In genomic region chr14:21066882-21067502, GRCh38 we compare ENCODE assay signal across 11 cellular contexts. TPM values are rescaled to one million over a fixed set of nuclear protein-coding genes. Genes with fewer than 3 reads are reported as not detected.
DNase-seq lines count a peak whose midpoint lies in the region; ATAC-seq, FAIRE-seq and TF ChIP-seq lines count a peak whose summit lies in the region.
"Had no signal": no experiment of that assay in that cellular context is flagged by ENCODE, and none has a peak within 500 bp of the region (broad histone marks: within the 10 kb centered on the region; RNA-seq: fewer than 3 reads in every experiment).

No MANE protein-coding gene starts in this region.

- peaks cover 18% of the 10 kb centered on the region for H3K4me1 Mint-ChIP-seq in MCF 10A (ENCODE audit: insufficient read depth, unreplicated experiment)
- H3K4me1 Mint-ChIP-seq in activated CD8-positive, alpha-beta T cell treated with anti-CD3 and anti-CD28 coated beads, Interleukin-2, amount 10 ng/mL, durations not matched to agents 7 days and 5 days (ENCODE audit: low read depth) = peaks cover 31% of the 10 kb centered on the region

- H3K27ac Mint-ChIP-seq in MCF 10A (ENCODE audit: low read depth, unreplicated experiment) = no peak overlapping the region
- H3K27ac Mint-ChIP-seq in activated CD8-positive, alpha-beta T cell treated with anti-CD3 and anti-CD28 coated beads, Interleukin-2, amount 10 ng/mL, durations not matched to agents 7 days and 5 days = no peak overlapping the region
- H3K27ac Mint-ChIP-seq: activated CD8-positive, alpha-beta memory T cell treated with anti-CD3 and anti-CD28 coated beads, Interleukin-2, amount 10 ng/mL, durations not matched to agents 7 days and 5 days had no signal

- peak; percentile 36 for DNase-seq in MCF 10A (ENCODE audit: unreplicated experiment)
- DNase-seq in breast epithelium (ENCODE audit: low spot score in 2 of 2) = no peak
- peak; percentile 52 for DNase-seq in NCI-H2107 (lab: John Stamatoyannopoulos, UW)
- DNase-seq in bronchial epithelial cell (ENCODE audit: low read depth) = peak; percentile 33
- no peak for DNase-seq in activated CD8-positive, alpha-beta T cell treated with anti-CD3 and anti-CD28 coated beads, Interleukin-2, amount 10 ng/mL, durations not matched to agents 7 days and 5 days
- DNase-seq in superior temporal gyrus (ENCODE audit: extremely low spot score) = no peak
- no peak for DNase-seq in A172 (ENCODE audit: low spot score)
- DNase-seq: activated CD8-positive, alpha-beta memory T cell treated with anti-CD3 and anti-CD28 coated beads, Interleukin-2, amount 10 ng/mL, durations not matched to agents 7 days and 5 days; NCI-H2029 treated with DMSO at 0.1 percent for 48 hours had no signal

- H3K4me3 ChIP-seq in breast epithelium = no peak overlapping the region
- no peak overlapping the region for H3K4me3 ChIP-seq in bronchial epithelial cell (ENCODE audit: low read depth, low read length)
- H3K4me3 ChIP-seq: mucosa of descending colon had no signal

- POLR2A ChIA-PET in MCF 10A (lab: Yijun Ruan, JAX) = interaction anchor here (0.8 to 2.6 kb wide), 4 partner anchors 9 to 38 kb away, joined by 3 to 14 read pairs (median 6); partner anchors contain the start of gene RNASE8
- POLR2A ChIA-PET in activated CD8-positive, alpha-beta T cell treated with anti-CD3 and anti-CD28 coated beads, Interleukin-2, amount 10 ng/mL, durations not matched to agents 7 days and 5 days (lab: Charles Lee) = no interaction called here

- CTCF ChIA-PET in MCF 10A (lab: Yijun Ruan, JAX) = interaction anchor here (0.6 to 4.8 kb wide), 27 partner anchors 9 to 995 kb away, joined by 3 to 127 read pairs (median 4); partner anchors contain the start of genes NDRG2, RNASE7 and TMEM253
- CTCF ChIA-PET in activated CD8-positive, alpha-beta T cell treated with anti-CD3 and anti-CD28 coated beads, Interleukin-2, amount 10 ng/mL, durations not matched to agents 7 days and 5 days (lab: Charles Lee) = interaction anchor here (0.8 to 5.1 kb wide), 12 partner anchors 11 to 61 kb away, joined by 3 to 140 read pairs (median 6); partner anchors contain the start of gene TMEM253

- H3K4me1 ChIP-seq in breast epithelium = peaks cover 0 to 10% of the 10 kb centered on the region in 2 donors

- peaks cover 11% of the 10 kb centered on the region for H3K27me3 Mint-ChIP-seq in MCF 10A (ENCODE audit: insufficient read depth, unreplicated experiment)
- H3K27me3 Mint-ChIP-seq in activated CD8-positive, alpha-beta T cell treated with anti-CD3 and anti-CD28 coated beads, Interleukin-2, amount 10 ng/mL, durations not matched to agents 7 days and 5 days (ENCODE audit: low read depth) = peaks cover 75% of the 10 kb centered on the region

- intact Hi-C loops in MCF 10A (cut with micrococcal nuclease) (loop anchor here (1.0 to 10.0 kb wide), 4 partner anchors 25 to 490 kb away; no protein-coding TSS in a partner anchor), breast epithelium (cut with DNase I; ENCODE audit: low total_unique reads) (loop anchor here (10.0 kb wide), 1 partner anchor 92 kb away; no protein-coding TSS in a partner anchor)

- TF ChIP-seq POLR2A in breast epithelium (IDR thresholded peaks at IDR 0.05) = no peak

- H3K36me3 ChIP-seq in breast epithelium (no peaks in the 10 kb centered on the region), bronchial epithelial cell (ENCODE audit: control insufficient read depth, insufficient read depth, low read length) (no peaks in the 10 kb centered on the region)

- peaks cover 5% of the 10 kb centered on the region for H3K36me3 Mint-ChIP-seq in MCF 10A (ENCODE audit: insufficient read depth, unreplicated experiment)
- no peaks in the 10 kb centered on the region for H3K36me3 Mint-ChIP-seq in activated CD8-positive, alpha-beta T cell treated with anti-CD3 and anti-CD28 coated beads, Interleukin-2, amount 10 ng/mL, durations not matched to agents 7 days and 5 days (ENCODE audit: low read depth)
- H3K36me3 Mint-ChIP-seq: activated CD8-positive, alpha-beta memory T cell treated with anti-CD3 and anti-CD28 coated beads, Interleukin-2, amount 10 ng/mL, durations not matched to agents 7 days and 5 days had no signal

- TF ChIP-seq CTCF in MCF 10A (IDR thresholded peaks at IDR 0.05; ENCODE audit: unreplicated experiment) = peak; percentile 37
- no peak for TF ChIP-seq CTCF in breast epithelium (IDR thresholded peaks at IDR 0.05)
- TF ChIP-seq CTCF in bronchial epithelial cell (IDR thresholded peaks at IDR 0.05; ENCODE audit: insufficient read depth, low read length, severe bottlenecking) = peak; percentile 38

- H3K9me3 Mint-ChIP-seq in MCF 10A (ENCODE audit: unreplicated experiment) = no peaks in the 10 kb centered on the region
- H3K9me3 Mint-ChIP-seq in activated CD8-positive, alpha-beta T cell treated with anti-CD3 and anti-CD28 coated beads, Interleukin-2, amount 10 ng/mL, durations not matched to agents 7 days and 5 days (ENCODE audit: insufficient read depth) = no peaks in the 10 kb centered on the region

- BruUV-seq in MCF 10A (replicated peaks; lab: Mats Ljungman, UMichigan) = no TSS peak

- H3K27me3 ChIP-seq in breast epithelium = no peaks in the 10 kb centered on the region
- H3K27me3 ChIP-seq in bronchial epithelial cell (ENCODE audit: control insufficient read depth, insufficient read depth, low read length) = peaks cover 5% of the 10 kb centered on the region

- H3K4me3 Mint-ChIP-seq in MCF 10A (ENCODE audit: unreplicated experiment) = no peak overlapping the region
- H3K4me3 Mint-ChIP-seq in activated CD8-positive, alpha-beta T cell treated with anti-CD3 and anti-CD28 coated beads, Interleukin-2, amount 10 ng/mL, durations not matched to agents 7 days and 5 days = no peak overlapping the region
- H3K4me3 Mint-ChIP-seq: activated CD8-positive, alpha-beta memory T cell treated with anti-CD3 and anti-CD28 coated beads, Interleukin-2, amount 10 ng/mL, durations not matched to agents 7 days and 5 days had no signal

- no peak overlapping the region for H3K27ac ChIP-seq in breast epithelium

- ATAC-seq in activated CD8-positive, alpha-beta T cell treated with anti-CD3 and anti-CD28 coated beads, Interleukin-2, amount 10 ng/mL, durations not matched to agents 7 days and 5 days = no peak
- ATAC-seq in GM21526 (IDR thresholded peaks at IDR 0.05; ENCODE audit: low FRiP score, unreplicated experiment) = no peak
- ATAC-seq: activated CD8-positive, alpha-beta memory T cell treated with anti-CD3 and anti-CD28 coated beads, Interleukin-2, amount 10 ng/mL, durations not matched to agents 7 days and 5 days; mucosa of descending colon had no signal

- no peak for FAIRE-seq in bronchial epithelial cell (lab: Jason Lieb, UNC)

- no peaks in the 10 kb centered on the region for H3K9me3 ChIP-seq in breast epithelium
- H3K9me3 ChIP-seq: mucosa of descending colon had no signal

RNA-seq across cellular contexts. Expression of gene ARHGEF40, which starts 3.1 kb away (rescaled TPM):
- 3.6 and 6.7 TPM in 2 replicates for total RNA-seq in MCF 10A (2022)
- total RNA-seq in breast epithelium = 10 to 100 TPM; 33.7 to 51.4 (median 40.6) TPM
- 3.3 and 6.8 TPM in 2 replicates for total RNA-seq in bronchial epithelial cell
- under 1 TPM; 0.53 to 0.83 TPM for total RNA-seq in activated CD8-positive, alpha-beta T cell treated with anti-CD3 and anti-CD28 coated beads, Interleukin-2, amount 10 ng/mL, durations not matched to agents 7 days and 5 days
- total RNA-seq in A172 (2014; rRNA removed; shearing (Covaris generic)) = 19.8 and 21.2 TPM in 2 replicates

RNA-seq across cellular contexts. Expression of gene RNASE8, which starts 9.4 kb away (rescaled TPM):
- total RNA-seq in MCF 10A (2022) = not detected in 2 replicates
- not detected for total RNA-seq in breast epithelium
- not detected in 2 replicates for total RNA-seq in bronchial epithelial cell
- total RNA-seq in activated CD8-positive, alpha-beta T cell treated with anti-CD3 and anti-CD28 coated beads, Interleukin-2, amount 10 ng/mL, durations not matched to agents 7 days and 5 days = not detected
- not detected in 2 replicates for total RNA-seq in A172 (2014; rRNA removed; shearing (Covaris generic))
- total RNA-seq: activated CD8-positive, alpha-beta memory T cell treated with anti-CD3 and anti-CD28 coated beads, Interleukin-2, amount 10 ng/mL, durations not matched to agents 7 days and 5 days; mucosa of descending colon had no signal

RNA-seq across cellular contexts. Expression of gene RNASE7, which starts 24.8 kb away (rescaled TPM):
- total RNA-seq in MCF 10A (2022) (10.9 and 11.8 TPM in 2 replicates), breast epithelium (1 to 10 TPM in 2 of 3 donors, not detected in 1; 1.6 to 3.1 TPM), bronchial epithelial cell (8.2 and 12.1 TPM in 2 replicates)
- total RNA-seq in activated CD8-positive, alpha-beta T cell treated with anti-CD3 and anti-CD28 coated beads, Interleukin-2, amount 10 ng/mL, durations not matched to agents 7 days and 5 days = not detected
- not detected in 2 replicates for total RNA-seq in A172 (2014; rRNA removed; shearing (Covaris generic))
- total RNA-seq: activated CD8-positive, alpha-beta memory T cell treated with anti-CD3 and anti-CD28 coated beads, Interleukin-2, amount 10 ng/mL, durations not matched to agents 7 days and 5 days had no signal

RNA-seq across cellular contexts. Expression of gene ZNF219, which starts 31.5 kb away (rescaled TPM):
- total RNA-seq in MCF 10A (2022) (18.4 and 33.8 TPM in 2 replicates), breast epithelium (10 to 100 TPM; 32.4 to 62.2 (median 32.8) TPM), bronchial epithelial cell (7.8 and 8.2 TPM in 2 replicates)
- total RNA-seq in activated CD8-positive, alpha-beta T cell treated with anti-CD3 and anti-CD28 coated beads, Interleukin-2, amount 10 ng/mL, durations not matched to agents 7 days and 5 days = 1 to 10 TPM; 2.8 to 3.1 TPM
- total RNA-seq in A172 (2014; rRNA removed; shearing (Covaris generic)) = 5.9 and 12.0 TPM in 2 replicates

RNA-seq across cellular contexts. Expression of gene RNASE13, which starts 32.4 kb away (rescaled TPM):
- total RNA-seq in MCF 10A (2022) = not detected in 2 replicates
- total RNA-seq in breast epithelium = not detected
- not detected in 2 replicates for total RNA-seq in bronchial epithelial cell
- not detected for total RNA-seq in activated CD8-positive, alpha-beta T cell treated with anti-CD3 and anti-CD28 coated beads, Interleukin-2, amount 10 ng/mL, durations not matched to agents 7 days and 5 days
- total RNA-seq in A172 (2014; rRNA removed; shearing (Covaris generic)) = not detected in 2 replicates
- total RNA-seq: activated CD8-positive, alpha-beta memory T cell treated with anti-CD3 and anti-CD28 coated beads, Interleukin-2, amount 10 ng/mL, durations not matched to agents 7 days and 5 days; mucosa of descending colon had no signal

Comparison
In these comparisons a context has a peak if more than half of its experiments do, and no peak if none do; other contexts are left out.
1. DNase-seq: peak in MCF 10A (single experiment), NCI-H2107 (single experiment) and bronchial epithelial cell (single experiment); none in breast epithelium (0 of 2), activated CD8-positive, alpha-beta T cell treated with anti-CD3 and anti-CD28 coated beads, Interleukin-2, amount 10 ng/mL, durations not matched to agents 7 days and 5 days (single experiment), superior temporal gyrus (single experiment) and A172 (single experiment).
2. CTCF ChIP-seq: peak in MCF 10A (single experiment) and bronchial epithelial cell (single experiment); none in breast epithelium (0 of 3).